8 cellular contexts compared by ENCODE assay signal in the genomic region with DNA sequence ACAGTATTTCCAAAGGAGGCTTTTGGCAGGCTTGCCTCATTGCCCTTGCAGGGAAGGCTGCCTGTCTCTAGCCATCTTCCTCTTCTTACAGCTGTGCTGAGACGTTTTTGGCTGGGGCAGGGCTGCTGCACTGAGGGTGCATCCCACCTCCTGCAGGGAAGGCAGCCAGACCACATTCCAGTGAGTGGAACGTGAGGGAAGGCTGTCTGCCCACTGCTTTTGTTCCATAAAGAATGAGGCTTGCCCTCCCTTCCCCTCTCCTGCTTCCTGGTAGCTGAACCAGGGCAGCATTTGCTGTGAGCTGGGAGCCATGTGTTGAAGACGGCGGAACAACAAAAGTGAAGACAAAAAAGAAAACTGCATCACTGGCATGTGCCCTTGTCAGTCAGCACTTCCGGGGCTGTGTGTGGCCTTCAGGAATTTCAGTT. TPM values are rescaled to one million over a fixed set of nuclear protein-coding genes. Genes with fewer than 3 reads are reported as not detected.
DNase-seq lines count a peak whose midpoint lies in the region; ATAC-seq lines count a peak whose summit lies in the region.

No MANE protein-coding gene starts in this region.

- H3K36me3 ChIP-seq in adipocyte (ENCODE audit: control insufficient read depth, insufficient read depth, low read length, severe bottlenecking) (peaks cover 33% of the 10 kb centered on the region), skeletal muscle tissue (ENCODE audit: control insufficient read depth in 3 of 3, insufficient read depth in 3 of 3, low read length in 3 of 3) (peaks cover 3 to 10% (median 7%) of the 10 kb centered on the region in 3 donors), Karpas-422 (ENCODE audit: insufficient read depth, low read length) (no peaks in the 10 kb centered on the region)

- H3K4me2 ChIP-seq in Karpas-422 (ENCODE audit: low read depth, low read length, poor library complexity, severe bottlenecking): no peak overlapping the region

- no peaks in the 10 kb centered on the region for H3K9me2 ChIP-seq in Karpas-422 (replicated peaks; ENCODE audit: insufficient read depth, low read length)

- H3K79me2 ChIP-seq in Karpas-422 (ENCODE audit: low read length): no peaks in the 10 kb centered on the region

- H3K4me3 ChIP-seq in adipocyte (ENCODE audit: low read length): peak overlapping the region; percentile 30
- H3K4me3 ChIP-seq in skeletal muscle tissue (ENCODE audit: low read length in 3 of 3): no peak overlapping the region
- no peak overlapping the region for H3K4me3 ChIP-seq in Karpas-422 (ENCODE audit: low read length)

- H3K27ac ChIP-seq in skeletal muscle tissue (ENCODE audit: low read depth, low read length) (peak overlapping the region; percentile 19), Karpas-422 (ENCODE audit: low read length) (no peak overlapping the region)

- DNase-seq in HCEC 1CT: peak; percentile 23
- DNase-seq in adipocyte (ENCODE audit: low read depth): peak; percentile 75
- peak; percentile 82 for DNase-seq in iPS DF 19.7 (ENCODE audit: low read depth, low spot score)
- no peak for DNase-seq in Karpas-422
- DNase-seq in NCI-H82 treated with DMSO at 0.1 percent for 48 hours (lab: John Stamatoyannopoulos, UW; ENCODE audit: unreplicated experiment): no peak
- no peak for DNase-seq in GOT3 (lab: John Stamatoyannopoulos, UW)

- ATAC-seq in GM21447 (IDR thresholded peaks at IDR 0.05; ENCODE audit: unreplicated experiment): no peak

- no peaks in the 10 kb centered on the region for H3K9me3 ChIP-seq in adipocyte (ENCODE audit: control insufficient read depth, low read length)
- no peaks in the 10 kb centered on the region for H3K9me3 ChIP-seq in skeletal muscle tissue (ENCODE audit: control insufficient read depth in 3 of 3, low read length in 3 of 3)
- H3K9me3 ChIP-seq in Karpas-422 (ENCODE audit: low read length): no peaks in the 10 kb centered on the region

- peak overlapping the region; percentile 71 for H3K9ac ChIP-seq in adipocyte (ENCODE audit: low read length)
- H3K9ac ChIP-seq in skeletal muscle tissue (ENCODE audit: low read depth in 1 of 3, low read length in 3 of 3): peak overlapping the region in 2 of 3 donors; percentile 10 to 66
- no peak overlapping the region for H3K9ac ChIP-seq in Karpas-422 (ENCODE audit: low read length)

- peaks cover 30% of the 10 kb centered on the region for H3K4me1 ChIP-seq in adipocyte (ENCODE audit: control insufficient read depth, insufficient read depth, low read length)
- peaks cover 27 to 41% (median 30%) of the 10 kb centered on the region in 3 donors for H3K4me1 ChIP-seq in skeletal muscle tissue (ENCODE audit: control insufficient read depth in 3 of 3, insufficient read depth in 3 of 3, low read length in 3 of 3)
- H3K4me1 ChIP-seq in Karpas-422 (ENCODE audit: low read length): no peaks in the 10 kb centered on the region

- no peak overlapping the region for H2AFZ ChIP-seq in Karpas-422 (ENCODE audit: low read length)

- H4K20me1 ChIP-seq in Karpas-422 (ENCODE audit: insufficient read depth, low read depth, low read length): no peaks in the 10 kb centered on the region

- H3K27me3 ChIP-seq in adipocyte (replicated peaks; ENCODE audit: control insufficient read depth, insufficient read depth, low read length): no peaks in the 10 kb centered on the region
- H3K27me3 ChIP-seq in skeletal muscle tissue (ENCODE audit: control insufficient read depth in 3 of 3, insufficient read depth in 3 of 3, low read length in 3 of 3): no peaks in the 10 kb centered on the region
- no peaks in the 10 kb centered on the region for H3K27me3 ChIP-seq in Karpas-422 (ENCODE audit: low read length)

RNA-seq across cellular contexts. Expression of a gene that starts 16.8 kb away (rescaled TPM):
- total RNA-seq in skeletal muscle tissue: 38.1 TPM
- 28.6 and 42.8 TPM in 2 replicates for total RNA-seq in Karpas-422 (2014; rRNA removed; shearing (Covaris generic); ENCODE audit: low replicate concordance)

RNA-seq across cellular contexts. Expression of a gene that starts 46.0 kb away (rescaled TPM):
- total RNA-seq in skeletal muscle tissue: not detected
- not detected in 2 replicates for total RNA-seq in Karpas-422 (2014; rRNA removed; shearing (Covaris generic); ENCODE audit: low replicate concordance)

Comparison
In these comparisons a context has a peak if more than half of its experiments do, and no peak if none do; other contexts are left out.
1. DNase-seq: peak in HCEC 1CT (single experiment), adipocyte (single experiment) and iPS DF 19.7 (single experiment); none in Karpas-422 (single experiment), NCI-H82 treated with DMSO at 0.1 percent for 48 hours (single experiment) and GOT3 (single experiment).